In the genomic region with DNA sequence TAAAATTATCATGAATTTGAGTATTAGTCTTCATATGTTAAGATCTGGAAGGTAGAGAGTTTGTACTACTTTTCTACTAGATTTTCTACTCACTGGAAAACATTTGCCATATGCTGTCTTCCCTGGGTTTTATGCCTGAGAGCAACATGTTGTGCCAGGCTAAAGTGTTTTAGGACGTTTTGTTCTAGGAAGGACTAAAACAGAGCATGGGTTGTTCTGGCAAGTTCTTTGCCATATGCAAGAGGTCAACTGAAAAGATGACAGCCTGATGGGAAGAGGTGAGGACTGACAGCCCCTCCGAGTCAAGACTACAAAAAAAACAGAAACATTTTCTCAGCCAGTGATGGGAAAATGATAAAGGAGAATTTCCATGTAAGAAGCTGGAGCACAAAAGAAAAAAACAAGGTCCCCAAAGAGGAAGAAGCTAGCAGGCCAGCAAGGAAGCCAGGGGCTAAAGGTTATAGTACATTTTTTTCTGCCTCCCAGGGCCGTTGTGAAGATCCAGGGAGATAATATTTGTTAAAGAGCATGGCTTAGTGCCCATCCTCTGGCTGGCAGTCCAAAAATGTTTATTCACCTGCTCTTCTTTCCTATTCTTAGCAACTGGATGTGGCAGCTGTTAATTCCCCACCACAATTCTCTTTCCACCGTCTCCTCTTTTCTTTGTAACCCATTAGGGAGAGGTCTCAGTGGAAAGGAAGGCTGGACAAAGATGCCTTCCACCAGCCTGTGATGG, we compare ENCODE assay signal across 1 cellular context.
TF ChIP-seq lines count a peak whose summit lies in the region.

No MANE protein-coding gene starts in this region.

TF ChIP-seq in HCT116, 20 proteins besides CTCF, POLR2A, EP300 and RAD21 (continued from another document):
- TF ChIP-seq, protein P1, sequence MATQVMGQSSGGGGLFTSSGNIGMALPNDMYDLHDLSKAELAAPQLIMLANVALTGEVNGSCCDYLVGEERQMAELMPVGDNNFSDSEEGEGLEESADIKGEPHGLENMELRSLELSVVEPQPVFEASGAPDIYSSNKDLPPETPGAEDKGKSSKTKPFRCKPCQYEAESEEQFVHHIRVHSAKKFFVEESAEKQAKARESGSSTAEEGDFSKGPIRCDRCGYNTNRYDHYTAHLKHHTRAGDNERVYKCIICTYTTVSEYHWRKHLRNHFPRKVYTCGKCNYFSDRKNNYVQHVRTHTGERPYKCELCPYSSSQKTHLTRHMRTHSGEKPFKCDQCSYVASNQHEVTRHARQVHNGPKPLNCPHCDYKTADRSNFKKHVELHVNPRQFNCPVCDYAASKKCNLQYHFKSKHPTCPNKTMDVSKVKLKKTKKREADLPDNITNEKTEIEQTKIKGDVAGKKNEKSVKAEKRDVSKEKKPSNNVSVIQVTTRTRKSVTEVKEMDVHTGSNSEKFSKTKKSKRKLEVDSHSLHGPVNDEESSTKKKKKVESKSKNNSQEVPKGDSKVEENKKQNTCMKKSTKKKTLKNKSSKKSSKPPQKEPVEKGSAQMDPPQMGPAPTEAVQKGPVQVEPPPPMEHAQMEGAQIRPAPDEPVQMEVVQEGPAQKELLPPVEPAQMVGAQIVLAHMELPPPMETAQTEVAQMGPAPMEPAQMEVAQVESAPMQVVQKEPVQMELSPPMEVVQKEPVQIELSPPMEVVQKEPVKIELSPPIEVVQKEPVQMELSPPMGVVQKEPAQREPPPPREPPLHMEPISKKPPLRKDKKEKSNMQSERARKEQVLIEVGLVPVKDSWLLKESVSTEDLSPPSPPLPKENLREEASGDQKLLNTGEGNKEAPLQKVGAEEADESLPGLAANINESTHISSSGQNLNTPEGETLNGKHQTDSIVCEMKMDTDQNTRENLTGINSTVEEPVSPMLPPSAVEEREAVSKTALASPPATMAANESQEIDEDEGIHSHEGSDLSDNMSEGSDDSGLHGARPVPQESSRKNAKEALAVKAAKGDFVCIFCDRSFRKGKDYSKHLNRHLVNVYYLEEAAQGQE (IDR thresholded peaks at IDR 0.05; ENCODE audit: low read depth): no peak
- TF ChIP-seq EGR1 (IDR thresholded peaks at IDR 0.05; ENCODE audit: low read depth) (no peak), EZH2phosphoT487 (IDR thresholded peaks at IDR 0.05; ENCODE audit: borderline replicate concordance) (no peak), YY1 (IDR thresholded peaks at IDR 0.05; ENCODE audit: extremely low read depth, insufficient replicate concordance, low read depth, low read length) (no peak), EZH2 (IDR thresholded peaks at IDR 0.05) (no peak), TCF7L2 (IDR thresholded peaks at IDR 0.05; ENCODE audit: borderline replicate concordance, extremely low read depth, insufficient read depth, insufficient read length) (no peak)
